Comparison of ENCODE assay signal across 1 cellular context in the genomic region with DNA sequence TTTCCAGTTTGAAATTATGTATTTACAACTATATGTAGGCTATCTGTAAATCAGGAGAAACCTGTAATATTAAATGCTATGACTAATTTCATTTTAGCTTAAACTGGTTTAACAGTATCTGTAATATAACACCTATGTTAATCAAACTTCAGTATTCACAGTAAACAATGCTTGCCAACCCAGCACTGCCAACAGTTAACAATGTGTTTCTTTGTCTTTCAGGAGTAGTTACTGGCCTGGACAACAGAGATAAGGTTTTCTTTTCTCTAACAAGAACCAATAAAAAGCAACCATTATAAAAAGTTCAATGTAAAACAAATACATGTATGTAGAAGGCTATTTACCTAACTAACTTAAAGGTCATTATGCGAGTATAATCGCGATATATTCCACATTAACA.
TF ChIP-seq lines count a peak whose summit lies in the region.

No MANE protein-coding gene starts in this region.

TF ChIP-seq in WTC11, 78 proteins besides CTCF, POLR2A, EP300 and RAD21 (continued from another document):
- TF ChIP-seq ZBTB43 (CRISPR knock-in tag; IDR thresholded peaks at IDR 0.05), result no peak
- TF ChIP-seq, protein P1, sequence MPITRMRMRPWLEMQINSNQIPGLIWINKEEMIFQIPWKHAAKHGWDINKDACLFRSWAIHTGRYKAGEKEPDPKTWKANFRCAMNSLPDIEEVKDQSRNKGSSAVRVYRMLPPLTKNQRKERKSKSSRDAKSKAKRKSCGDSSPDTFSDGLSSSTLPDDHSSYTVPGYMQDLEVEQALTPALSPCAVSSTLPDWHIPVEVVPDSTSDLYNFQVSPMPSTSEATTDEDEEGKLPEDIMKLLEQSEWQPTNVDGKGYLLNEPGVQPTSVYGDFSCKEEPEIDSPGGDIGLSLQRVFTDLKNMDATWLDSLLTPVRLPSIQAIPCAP (CRISPR knock-in tag; IDR thresholded peaks at IDR 0.05), result no peak
- no peak for TF ChIP-seq JUN (CRISPR knock-in tag; IDR thresholded peaks at IDR 0.05)
- TF ChIP-seq NR1H2 (CRISPR knock-in tag; IDR thresholded peaks at IDR 0.05), result no peak
- TF ChIP-seq, protein P2, sequence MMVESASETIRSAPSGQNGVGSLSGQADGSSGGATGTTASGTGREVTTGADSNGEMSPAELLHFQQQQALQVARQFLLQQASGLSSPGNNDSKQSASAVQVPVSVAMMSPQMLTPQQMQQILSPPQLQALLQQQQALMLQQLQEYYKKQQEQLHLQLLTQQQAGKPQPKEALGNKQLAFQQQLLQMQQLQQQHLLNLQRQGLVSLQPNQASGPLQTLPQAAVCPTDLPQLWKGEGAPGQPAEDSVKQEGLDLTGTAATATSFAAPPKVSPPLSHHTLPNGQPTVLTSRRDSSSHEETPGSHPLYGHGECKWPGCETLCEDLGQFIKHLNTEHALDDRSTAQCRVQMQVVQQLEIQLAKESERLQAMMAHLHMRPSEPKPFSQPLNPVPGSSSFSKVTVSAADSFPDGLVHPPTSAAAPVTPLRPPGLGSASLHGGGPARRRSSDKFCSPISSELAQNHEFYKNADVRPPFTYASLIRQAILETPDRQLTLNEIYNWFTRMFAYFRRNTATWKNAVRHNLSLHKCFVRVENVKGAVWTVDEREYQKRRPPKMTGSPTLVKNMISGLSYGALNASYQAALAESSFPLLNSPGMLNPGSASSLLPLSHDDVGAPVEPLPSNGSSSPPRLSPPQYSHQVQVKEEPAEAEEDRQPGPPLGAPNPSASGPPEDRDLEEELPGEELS (CRISPR knock-in tag; IDR thresholded peaks at IDR 0.05), result no peak
- no peak for TF ChIP-seq RORB (CRISPR knock-in tag; IDR thresholded peaks at IDR 0.05)
- no peak for TF ChIP-seq ATF1 (CRISPR knock-in tag; IDR thresholded peaks at IDR 0.05)
- TF ChIP-seq ZNF219 (CRISPR knock-in tag; IDR thresholded peaks at IDR 0.05; ENCODE audit: borderline replicate concordance), result no peak
- TF ChIP-seq, protein P3, sequence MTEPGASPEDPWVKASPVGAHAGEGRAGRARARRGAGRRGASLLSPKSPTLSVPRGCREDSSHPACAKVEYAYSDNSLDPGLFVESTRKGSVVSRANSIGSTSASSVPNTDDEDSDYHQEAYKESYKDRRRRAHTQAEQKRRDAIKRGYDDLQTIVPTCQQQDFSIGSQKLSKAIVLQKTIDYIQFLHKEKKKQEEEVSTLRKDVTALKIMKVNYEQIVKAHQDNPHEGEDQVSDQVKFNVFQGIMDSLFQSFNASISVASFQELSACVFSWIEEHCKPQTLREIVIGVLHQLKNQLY (CRISPR knock-in tag; IDR thresholded peaks at IDR 0.05), result no peak
- TF ChIP-seq, protein P4, sequence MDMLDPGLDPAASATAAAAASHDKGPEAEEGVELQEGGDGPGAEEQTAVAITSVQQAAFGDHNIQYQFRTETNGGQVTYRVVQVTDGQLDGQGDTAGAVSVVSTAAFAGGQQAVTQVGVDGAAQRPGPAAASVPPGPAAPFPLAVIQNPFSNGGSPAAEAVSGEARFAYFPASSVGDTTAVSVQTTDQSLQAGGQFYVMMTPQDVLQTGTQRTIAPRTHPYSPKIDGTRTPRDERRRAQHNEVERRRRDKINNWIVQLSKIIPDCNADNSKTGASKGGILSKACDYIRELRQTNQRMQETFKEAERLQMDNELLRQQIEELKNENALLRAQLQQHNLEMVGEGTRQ (CRISPR knock-in tag; IDR thresholded peaks at IDR 0.05), result no peak
- no peak for TF ChIP-seq ZBTB21 (CRISPR knock-in tag; IDR thresholded peaks at IDR 0.05; ENCODE audit: borderline replicate concordance)
- no peak for TF ChIP-seq ERG (CRISPR knock-in tag; IDR thresholded peaks at IDR 0.05)
